13 cellular contexts compared by ENCODE assay signal in genomic region chr9:135126480-135127187, GRCh38. TPM values are rescaled to one million over a fixed set of nuclear protein-coding genes. Genes with fewer than 3 reads are reported as not detected.
DNase-seq lines count a peak whose midpoint lies in the region; ATAC-seq and TF ChIP-seq lines count a peak whose summit lies in the region.
"Had no signal": no experiment of that assay in that cellular context is flagged by ENCODE, and none has a peak within 500 bp of the region (broad histone marks: within the 10 kb centered on the region; RNA-seq: fewer than 3 reads in every experiment).

No MANE protein-coding gene starts in this region.

- no peak overlapping the region for H2BK5ac ChIP-seq in H9 (ENCODE audit: insufficient read length, low read length)

- H3K79me1 ChIP-seq in H9 (ENCODE audit: insufficient read depth, low read depth, low read length, poor library complexity, severe bottlenecking) = no peaks in the 10 kb centered on the region

- H3K4me1 ChIP-seq in H9 (ENCODE audit: insufficient read depth, low read length) (no peaks in the 10 kb centered on the region), Panc1 (ENCODE audit: control insufficient read depth, insufficient read depth, low read length) (no peaks in the 10 kb centered on the region), foreskin keratinocyte (no peaks in the 10 kb centered on the region)
- H3K4me1 ChIP-seq: body of pancreas, right atrium auricular region had no signal

- H3K4me3 ChIP-seq in Panc1 (ENCODE audit: low read depth in 2 of 2, low read length in 2 of 2) (no peak overlapping the region), WERI-Rb-1 (ENCODE audit: low read depth, low read length) (no peak overlapping the region)
- H3K4me3 ChIP-seq: body of pancreas, right atrium auricular region had no signal

- no peak overlapping the region for H3K4ac ChIP-seq in H9 (ENCODE audit: low read depth, low read length)

- in situ Hi-C loops in Panc1 (cut with HindIII; ENCODE audit: low pct_unique_long_range_greater_than_20kb, low sequenced_read_pairs) (no loop called here), ACHN (cut with HindIII; ENCODE audit: low pct_ligation_motif_present, low pct_unique_long_range_greater_than_20kb, low sequenced_read_pairs) (no loop called here)

- 0 out of 7 replicates have a peak overlapping the region, but pooled peaks of 1 of the 3 experiments have one; percentile 34 for H3K27ac Mint-ChIP-seq in H9
- H3K27ac Mint-ChIP-seq: activated T-cell treated with anti-CD3 and anti-CD28 coated beads, Interleukin-2, amount 50 U/mL, for 24 hours had no signal

- no peaks in the 10 kb centered on the region for H3K27me3 Mint-ChIP-seq in H9 (ENCODE audit: low read depth)

- H4K91ac ChIP-seq in H9 (ENCODE audit: insufficient read length, low read depth, low read length) = no peak overlapping the region

- peaks cover 2 to 7% (median 6%) of the 10 kb centered on the region in 3 experiments; a peak in 6 of 7 replicates for H3K36me3 Mint-ChIP-seq in H9 (ENCODE audit: insufficient read depth in 1 of 3, low read depth in 3 of 3)

- DNase-seq in H9 (no peak), Panc1 (ENCODE audit: low read depth, low spot score) (no peak), foreskin keratinocyte (peak in 1 of 2 donors; percentile 4), stromal cell of bone marrow (ENCODE audit: low read depth) (peak; percentile 25), WERI-Rb-1 (no peak), ACHN (no peak)
- DNase-seq: activated CD4-positive, alpha-beta T cell treated with anti-CD3 and anti-CD28 coated beads for 1 hour; activated T-cell treated with anti-CD3 and anti-CD28 coated beads, Interleukin-2, amount 50 U/mL, for 24 hours; body of pancreas; NCI-H524 treated with DMSO at 0.1 percent for 48 hours had no signal

- H3T11ph ChIP-seq in H9 (ENCODE audit: low read length) = no peak overlapping the region

- H4K20me1 ChIP-seq in H9 (ENCODE audit: control insufficient read depth, insufficient read depth, insufficient read length) = no peaks in the 10 kb centered on the region

- TF ChIP-seq CTCF in H9 (conservative IDR thresholded peaks at IDR 0.05) (no peak), Panc1 (IDR thresholded peaks at IDR 0.05) (no peak), foreskin keratinocyte (conservative IDR thresholded peaks at IDR 0.05) (no peak), WERI-Rb-1 (IDR thresholded peaks at IDR 0.05; ENCODE audit: low read depth, low read length) (no peak)

- H3K4me3 Mint-ChIP-seq in H9 = no peak overlapping the region
- H3K4me3 Mint-ChIP-seq: activated T-cell treated with anti-CD3 and anti-CD28 coated beads, Interleukin-2, amount 50 U/mL, for 24 hours had no signal

- no peak overlapping the region for H4K5ac ChIP-seq in H9 (ENCODE audit: insufficient read length, low read depth, low read length)

- H3K27ac ChIP-seq in H9 (ENCODE audit: insufficient read length, low read depth, low read length) = no peak overlapping the region
- no peak overlapping the region for H3K27ac ChIP-seq in Panc1 (ENCODE audit: low read length)
- no peak overlapping the region for H3K27ac ChIP-seq in foreskin keratinocyte
- H3K27ac ChIP-seq in WERI-Rb-1 = no peak overlapping the region
- H3K27ac ChIP-seq: body of pancreas, right atrium auricular region had no signal

- CTCF ChIA-PET in Panc1 (lab: Charles Lee) = no interaction called here

- no peak overlapping the region for H2BK120ac ChIP-seq in H9 (ENCODE audit: low read depth, low read length, poor library complexity, severe bottlenecking)

- BruUV-seq in Panc1 (replicated peaks; lab: Mats Ljungman, UMichigan) = no TSS peak

- H3K56ac ChIP-seq in H9 (ENCODE audit: insufficient read length, low read depth, low read length) = no peak overlapping the region

- no peak overlapping the region for H3K9ac ChIP-seq in H9 (ENCODE audit: extremely low read depth, insufficient read length, low read length)

- H2BK20ac ChIP-seq in H9 (ENCODE audit: low read depth, low read length, poor library complexity, severe bottlenecking) = no peak overlapping the region

- no peaks in the 10 kb centered on the region; the same call in 1 of the 2 replicates for H3K27me3 ChIP-seq in H9 (ENCODE audit: insufficient read depth, low read length)
- H3K27me3 ChIP-seq in Panc1 (ENCODE audit: control insufficient read depth, insufficient read depth, low read length) = no peaks in the 10 kb centered on the region
- H3K27me3 ChIP-seq in foreskin keratinocyte = no peaks in the 10 kb centered on the region
- H3K27me3 ChIP-seq in WERI-Rb-1 (ENCODE audit: insufficient read depth, low read depth, severe bottlenecking) = no peaks in the 10 kb centered on the region
- H3K27me3 ChIP-seq: body of pancreas, right atrium auricular region had no signal

- no peak overlapping the region for H2BK15ac ChIP-seq in H9 (ENCODE audit: low read depth, low read length)

- H3K23ac ChIP-seq in H9 (ENCODE audit: insufficient read length, low read depth, low read length) = no peak overlapping the region

- H3K9me3 ChIP-seq in H9 (ENCODE audit: control insufficient read depth, low read depth, low read length) = no peaks in the 10 kb centered on the region
- H3K9me3 ChIP-seq in Panc1 (ENCODE audit: control insufficient read depth, insufficient read depth, low read depth, low read length) = no peaks in the 10 kb centered on the region
- no peaks in the 10 kb centered on the region for H3K9me3 ChIP-seq in WERI-Rb-1 (ENCODE audit: severe bottlenecking)
- H3K9me3 ChIP-seq: body of pancreas, right atrium auricular region had no signal

- no peaks in the 10 kb centered on the region for H3K36me3 ChIP-seq in Panc1 (ENCODE audit: control insufficient read depth, insufficient read depth, low read length)
- H3K36me3 ChIP-seq in WERI-Rb-1 = peaks cover 5% of the 10 kb centered on the region
- H3K36me3 ChIP-seq: right atrium auricular region had no signal

- no peak overlapping the region for H2AK5ac ChIP-seq in H9 (ENCODE audit: insufficient read length, low read length)

- H3K18ac ChIP-seq in H9 (ENCODE audit: insufficient read length, low read depth, low read length) = no peak overlapping the region

- H3K14ac ChIP-seq in H9 (ENCODE audit: insufficient read depth, low read length) = peak overlapping the region; percentile 40; the same call in 1 of the 2 replicates

- H3K4me1 Mint-ChIP-seq in H9 = peaks cover 4 to 5% of the 10 kb centered on the region in 2 experiments; a peak in 2 of 4 replicates

- intact Hi-C loops in Panc1 (cut with micrococcal nuclease; ENCODE audit: unreplicated experiment) = no loop called here

- no CpG with 5 or more reads among the region's 32 CpGs for WGBS in H9 (ENCODE audit: extremely low coverage, insufficient read length, low lambda C conversion rate)

- H4K8ac ChIP-seq in H9 (replicated peaks; ENCODE audit: insufficient read length, low read depth, low read length) = no peak overlapping the region

- POLR2A ChIA-PET in Panc1 (lab: Charles Lee) = interaction anchor here (0.5 kb wide), 1 partner anchor 62 kb away, joined by 8 read pairs; no protein-coding TSS in a partner anchor

- ATAC-seq in Panc1 = peak; percentile 82
- ATAC-seq in foreskin keratinocyte = peak; percentile 23
- no peak for ATAC-seq in HG03565 (IDR thresholded peaks at IDR 0.05; ENCODE audit: unreplicated experiment)
- ATAC-seq: body of pancreas, SK-N-SH treated with all-trans-retinoic acid at 6 μM for 48 hours had no signal

- H2BK12ac ChIP-seq in H9 (ENCODE audit: insufficient read length, low read depth, low read length) = no peak overlapping the region

- H3K4me2 ChIP-seq in H9 (ENCODE audit: insufficient read depth, insufficient read length, low read length) = no peak overlapping the region

- no peaks in the 10 kb centered on the region for H3K23me2 ChIP-seq in H9 (ENCODE audit: insufficient read length, low read depth, low read length, poor library complexity, severe bottlenecking)

- H3K79me2 ChIP-seq in H9 (ENCODE audit: insufficient read depth, low read length) = 0 out of 2 replicates have a peak, but pooled peaks cover 1% of the 10 kb centered on the region

- H3K9me3 Mint-ChIP-seq in H9 = peaks cover 8% of the 10 kb centered on the region in 2 experiments

- H2AFZ ChIP-seq in H9 (ENCODE audit: low read length) = no peak overlapping the region

RNA-seq across cellular contexts. Expression of gene OLFM1, which starts 39.2 kb away (rescaled TPM):
- 34.1 and 36.8 TPM in 2 replicates for total RNA-seq in H9 (2021)
- 0.39 TPM for total RNA-seq in Panc1 (2021; ENCODE audit: unreplicated experiment)
- 0.88 TPM for polyA plus RNA-seq in Panc1 (2012; ENCODE audit: insufficient read length)
- 0.07 and 0.21 TPM in 2 replicates for total RNA-seq in foreskin keratinocyte
- polyA plus RNA-seq in foreskin keratinocyte = 0.10 and 0.29 TPM in 2 replicates

Comparison
In these comparisons a context has a peak if more than half of its experiments do, and no peak if none do; other contexts are left out.
1. RNA of gene OLFM1, which starts 39.2 kb away (total RNA-seq): 34.1 to 36.8 TPM in H9; 0.39 TPM in Panc1 (single experiment) and 0.07 to 0.21 TPM in foreskin keratinocyte; every median in the first group is over 10 times any median in the second.